Comparison of ENCODE assay signal across 1 cellular context in genomic region chr12:112169086-112169872, GRCh38.
TF ChIP-seq lines count a peak whose summit lies in the region.

No MANE protein-coding gene starts in this region.

TF ChIP-seq in H1, 55 proteins besides CTCF, POLR2A, EP300 and RAD21:
- TF ChIP-seq CHD2 (IDR thresholded peaks at IDR 0.05; ENCODE audit: low read length) (no peak), GABPA (IDR thresholded peaks at IDR 0.05; ENCODE audit: borderline replicate concordance, insufficient read depth, low read length) (no peak), SP2 (IDR thresholded peaks at IDR 0.05; ENCODE audit: low read length) (no peak), RFX5 (IDR thresholded peaks at IDR 0.05; ENCODE audit: borderline replicate concordance, low read depth, low read length) (no peak), NANOG (IDR thresholded peaks at IDR 0.05; ENCODE audit: insufficient read depth, low read depth, low read length, poor library complexity, severe bottlenecking) (no peak), USF2 (IDR thresholded peaks at IDR 0.05; ENCODE audit: low read length) (no peak), RXRA (IDR thresholded peaks at IDR 0.05; ENCODE audit: insufficient read depth, low read depth, low read length) (no peak), ATF3 (IDR thresholded peaks at IDR 0.05; ENCODE audit: insufficient read depth, low read depth, low read length) (no peak), ATF2 (IDR thresholded peaks at IDR 0.05; ENCODE audit: low read length) (no peak), MAFK (IDR thresholded peaks at IDR 0.05; ENCODE audit: low read depth, low read length) (no peak), GTF2F1 (IDR thresholded peaks at IDR 0.05; ENCODE audit: borderline replicate concordance, low read depth, low read length) (no peak), SIRT6 (IDR thresholded peaks at IDR 0.05; ENCODE audit: low read length) (no peak), YY1 (IDR thresholded peaks at IDR 0.05; ENCODE audit: low read depth, low read length) (no peak), CEBPB (IDR thresholded peaks at IDR 0.05; ENCODE audit: low read depth, low read length) (no peak), SUZ12 (IDR thresholded peaks at IDR 0.05; ENCODE audit: low read length) (no peak), PHF8 (conservative IDR thresholded peaks at IDR 0.05; ENCODE audit: low read depth, low read length) (no peak)
